8 cellular contexts compared by ENCODE assay signal in genomic region chr11:130449246-130449990, GRCh38. TPM values are rescaled to one million over a fixed set of nuclear protein-coding genes. Genes with fewer than 3 reads are reported as not detected.
DNase-seq lines count a peak whose midpoint lies in the region; ATAC-seq, FAIRE-seq and TF ChIP-seq lines count a peak whose summit lies in the region.

No MANE protein-coding gene starts in this region.

- H3K27ac Mint-ChIP-seq in activated naive CD8-positive, alpha-beta T cell treated with anti-CD3 and anti-CD28 coated beads for 36 hours = no peak overlapping the region
- H3K27ac Mint-ChIP-seq in CD8-positive, alpha-beta T cell = no peak overlapping the region

- DNase-seq in activated naive CD8-positive, alpha-beta T cell treated with anti-CD3 and anti-CD28 coated beads for 36 hours = no peak
- no peak for DNase-seq in CD8-positive, alpha-beta T cell
- DNase-seq in DMS53 treated with DMSO at 0.1 percent for 48 hours (lab: John Stamatoyannopoulos, UW; ENCODE audit: unreplicated experiment) (no peak), GM19239 (ENCODE audit: insufficient read length, low spot score) (no peak)

- CTCF ChIA-PET in HEK293 (lab: Yijun Ruan, JAX) = no interaction called here
- CTCF ChIA-PET in CD8-positive, alpha-beta T cell (lab: Charles Lee) = interaction anchor here (1.0 kb wide), 1 partner anchor 40 kb away, joined by 3 read pairs; no protein-coding TSS in a partner anchor

- no peak for ATAC-seq in CD8-positive, alpha-beta T cell
- ATAC-seq in GM19395 (IDR thresholded peaks at IDR 0.05; ENCODE audit: unreplicated experiment) = no peak

- H3K9me3 Mint-ChIP-seq in activated naive CD8-positive, alpha-beta T cell treated with anti-CD3 and anti-CD28 coated beads for 36 hours = no peaks in the 10 kb centered on the region
- H3K9me3 Mint-ChIP-seq in CD8-positive, alpha-beta T cell = no peaks in the 10 kb centered on the region

- no peaks in the 10 kb centered on the region for H3K36me3 Mint-ChIP-seq in activated naive CD8-positive, alpha-beta T cell treated with anti-CD3 and anti-CD28 coated beads for 36 hours
- no peaks in the 10 kb centered on the region for H3K36me3 Mint-ChIP-seq in CD8-positive, alpha-beta T cell

- intact Hi-C loops in CD8-positive, alpha-beta T cell (cut with DNase I, micrococcal nuclease) = no loop called here

- H3K36me3 ChIP-seq in HEK293 (ENCODE audit: control insufficient read depth in 2 of 2, insufficient read depth in 1 of 2, low read length in 2 of 2) = no peaks in the 10 kb centered on the region; a peak in 1 of 3 replicates
- H3K36me3 ChIP-seq in skeletal muscle tissue (ENCODE audit: control insufficient read depth in 3 of 3, insufficient read depth in 3 of 3, low read length in 3 of 3) = no peaks in the 10 kb centered on the region
- no peaks in the 10 kb centered on the region for H3K36me3 ChIP-seq in CD8-positive, alpha-beta T cell (ENCODE audit: insufficient read depth, low read length)

- H3K9ac ChIP-seq in skeletal muscle tissue (ENCODE audit: low read depth in 1 of 3, low read length in 3 of 3) = peak overlapping the region; percentile 63 to 78 (median 69)

- H3K27me3 Mint-ChIP-seq in activated naive CD8-positive, alpha-beta T cell treated with anti-CD3 and anti-CD28 coated beads for 36 hours = peaks cover 55% of the 10 kb centered on the region
- H3K27me3 Mint-ChIP-seq in CD8-positive, alpha-beta T cell (ENCODE audit: low read depth) = peaks cover 35% of the 10 kb centered on the region

- H3K4me3 Mint-ChIP-seq in activated naive CD8-positive, alpha-beta T cell treated with anti-CD3 and anti-CD28 coated beads for 36 hours = peak overlapping the region; percentile 49
- H3K4me3 Mint-ChIP-seq in CD8-positive, alpha-beta T cell = no peak overlapping the region

- FAIRE-seq in GM19239 (lab: Jason Lieb, UNC) = no peak

- H3K27ac ChIP-seq in HEK293 (ENCODE audit: extremely low read depth, low read depth, low read length) (peak overlapping the region; percentile 57; the same call in 1 of the 2 replicates), skeletal muscle tissue (ENCODE audit: low read depth, low read length) (peak overlapping the region; percentile 7)
- H3K27ac ChIP-seq in CD8-positive, alpha-beta T cell (ENCODE audit: low read depth, low read length) = no peak overlapping the region

- H3K9me3 ChIP-seq in HEK293 (ENCODE audit: control insufficient read depth, insufficient read depth, low read depth, low read length) = no peaks in the 10 kb centered on the region
- no peaks in the 10 kb centered on the region for H3K9me3 ChIP-seq in skeletal muscle tissue (ENCODE audit: control insufficient read depth in 3 of 3, low read length in 3 of 3)
- no peaks in the 10 kb centered on the region for H3K9me3 ChIP-seq in CD8-positive, alpha-beta T cell (ENCODE audit: low read length)

- H3K27me3 ChIP-seq in skeletal muscle tissue (ENCODE audit: control insufficient read depth in 3 of 3, insufficient read depth in 3 of 3, low read length in 3 of 3) = peaks cover 6 to 15% (median 12%) of the 10 kb centered on the region in 3 donors
- no peaks in the 10 kb centered on the region for H3K27me3 ChIP-seq in CD8-positive, alpha-beta T cell (ENCODE audit: insufficient read depth, low read length)

- no peak for TF ChIP-seq CTCF in HEK293 (tag by site-specific recombination; IDR thresholded peaks at IDR 0.05)
- TF ChIP-seq CTCF in CD8-positive, alpha-beta T cell (IDR thresholded peaks at IDR 0.05) = no peak

- peaks cover 6% of the 10 kb centered on the region for H3K4me1 Mint-ChIP-seq in activated naive CD8-positive, alpha-beta T cell treated with anti-CD3 and anti-CD28 coated beads for 36 hours
- peaks cover 12% of the 10 kb centered on the region for H3K4me1 Mint-ChIP-seq in CD8-positive, alpha-beta T cell (ENCODE audit: low read depth)

- H3K4me3 ChIP-seq in HEK293 (ENCODE audit: low read depth, low read length) = peak overlapping the region; percentile 51
- peak overlapping the region; percentile 49 for H3K4me3 ChIP-seq in iPS-11a (ENCODE audit: low read depth, low read length)
- H3K4me3 ChIP-seq in skeletal muscle tissue (ENCODE audit: low read length in 3 of 3) = peak overlapping the region; percentile 71 to 79 (median 74)
- no peak overlapping the region for H3K4me3 ChIP-seq in CD8-positive, alpha-beta T cell (ENCODE audit: low read depth, low read length)

- POLR2A ChIA-PET in HEK293 (lab: Yijun Ruan, JAX) = no interaction called here
- POLR2A ChIA-PET in CD8-positive, alpha-beta T cell (lab: Charles Lee) = no interaction called here

- H3K4me1 ChIP-seq in HEK293 (ENCODE audit: control insufficient read depth, insufficient read depth, low read length) (no peaks in the 10 kb centered on the region), skeletal muscle tissue (ENCODE audit: control insufficient read depth in 3 of 3, insufficient read depth in 3 of 3, low read length in 3 of 3) (peaks cover 33 to 38% (median 37%) of the 10 kb centered on the region in 3 donors)
- H3K4me1 ChIP-seq in CD8-positive, alpha-beta T cell (ENCODE audit: insufficient read depth, low read length) = no peaks in the 10 kb centered on the region

TF ChIP-seq in HEK293, 187 proteins besides CTCF, POLR2A, EP300 and RAD21:
- TF ChIP-seq ZIC2 (tag by site-specific recombination; IDR thresholded peaks at IDR 0.05) = peak; percentile 10
- TF ChIP-seq HOXD13 (CRISPR knock-in tag; IDR thresholded peaks at IDR 0.05; ENCODE audit: borderline replicate concordance) = no peak
- no peak for TF ChIP-seq ZNF792 (tag by site-specific recombination; IDR thresholded peaks at IDR 0.05)
- TF ChIP-seq SP2 (tag by site-specific recombination; IDR thresholded peaks at IDR 0.05) = peak; percentile 61
- TF ChIP-seq GLIS2 (tag by site-specific recombination; IDR thresholded peaks at IDR 0.05) = peak; percentile 61
- TF ChIP-seq OVOL3 (tag by site-specific recombination; IDR thresholded peaks at IDR 0.05) = no peak
- no peak for TF ChIP-seq GLI2 (tag by site-specific recombination; IDR thresholded peaks at IDR 0.05; ENCODE audit: borderline replicate concordance, low read depth)

RNA-seq across cellular contexts. Expression of gene ADAMTS15, which starts 1.0 kb away (rescaled TPM):
- total RNA-seq in activated naive CD8-positive, alpha-beta T cell treated with anti-CD3 and anti-CD28 coated beads for 36 hours = not detected
- 15.7 TPM for total RNA-seq in skeletal muscle tissue
- total RNA-seq in CD8-positive, alpha-beta T cell = not detected

RNA-seq across cellular contexts. Expression of gene ADAMTS8, which starts 21.0 kb away (rescaled TPM):
- total RNA-seq in activated naive CD8-positive, alpha-beta T cell treated with anti-CD3 and anti-CD28 coated beads for 36 hours = not detected
- 5.7 TPM for total RNA-seq in skeletal muscle tissue
- total RNA-seq in CD8-positive, alpha-beta T cell = not detected

Comparison
In these comparisons a context has a peak if more than half of its experiments do, and no peak if none do; other contexts are left out.
1. RNA of gene ADAMTS15, which starts 1.0 kb away (total RNA-seq): 15.7 TPM in skeletal muscle tissue (single experiment); not detected in CD8-positive, alpha-beta T cell and not detected in activated naive CD8-positive, alpha-beta T cell treated with anti-CD3 and anti-CD28 coated beads for 36 hours; every median in the first group is over 10 times any median in the second.